ENCODE assay signal across 17 cellular contexts in the genomic region with DNA sequence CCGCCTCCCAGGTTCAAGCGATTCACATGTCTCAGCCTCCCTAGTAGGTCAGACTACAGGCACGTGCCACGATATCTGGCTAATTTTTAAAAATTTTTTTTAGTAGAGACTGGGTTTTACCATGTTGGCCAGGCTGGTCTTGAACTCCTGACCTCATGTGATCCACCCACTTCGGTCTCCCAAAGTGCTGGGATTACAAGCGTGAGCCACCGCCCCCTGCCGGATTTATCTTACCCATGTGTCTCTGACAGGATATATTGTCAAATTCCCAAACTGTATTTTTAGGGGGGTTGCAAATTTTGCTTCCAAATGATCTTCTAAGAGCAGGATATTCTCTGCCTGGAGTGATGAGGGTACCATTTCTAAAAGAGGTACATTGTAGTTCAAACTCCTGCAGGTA.
DNase-seq lines count a peak whose midpoint lies in the region; ATAC-seq and TF ChIP-seq lines count a peak whose summit lies in the region.
"Had no signal": no experiment of that assay in that cellular context is flagged by ENCODE, and none has a peak within 500 bp of the region (broad histone marks: within the 10 kb centered on the region; RNA-seq: fewer than 3 reads in every experiment).

No MANE protein-coding gene starts in this region.

- H3K9me2 ChIP-seq in HCT116 (ENCODE audit: insufficient read depth), result no peaks in the 10 kb centered on the region

- no peak overlapping the region for H3K27ac ChIP-seq in HCT116 (ENCODE audit: low read depth, low read length)
- H3K27ac ChIP-seq in gastroesophageal sphincter, result no peak overlapping the region
- H3K27ac ChIP-seq: A549, C4-2B had no signal

- H3K27me3 ChIP-seq in HCT116 (ENCODE audit: insufficient read depth, low read length), result no peaks in the 10 kb centered on the region
- no peaks in the 10 kb centered on the region for H3K27me3 ChIP-seq in gastroesophageal sphincter

- CTCF ChIA-PET in HCT116 (lab: Charles Lee), result no interaction called here

- no TSS peak for BruUV-seq in HCT116 (replicated peaks; lab: Mats Ljungman, UMichigan)

- no peak; the same call in 1 of the 2 replicates for ATAC-seq in HCT116
- ATAC-seq in gastroesophageal sphincter, result no peak
- ATAC-seq: A549 had no signal

- no peak for TF ChIP-seq POLR2A in HCT116 (IDR thresholded peaks at IDR 0.05; ENCODE audit: borderline replicate concordance, extremely low read depth, insufficient read depth, insufficient read length)
- TF ChIP-seq POLR2A in gastroesophageal sphincter (IDR thresholded peaks at IDR 0.05), result no peak

- RAD21 ChIA-PET in HCT116 (lab: Charles Lee; ENCODE audit: low non-redundant PET in 1 of 2, low total read pairs in 2 of 2, uncharacterized antibody in 2 of 2, unreplicated experiment in 2 of 2), result no interaction called here

- no peaks in the 10 kb centered on the region for H3K36me3 ChIP-seq in HCT116 (ENCODE audit: control insufficient read depth in 1 of 2, insufficient read depth in 2 of 2, low read length in 2 of 2)
- H3K36me3 ChIP-seq in gastroesophageal sphincter, result no peaks in the 10 kb centered on the region

- no peak overlapping the region for H3K4me3 ChIP-seq in HCT116 (replicated peaks in 1 of 2; ENCODE audit: low read depth in 1 of 2, low read length in 2 of 2)
- H3K4me3 ChIP-seq in gastroesophageal sphincter, result no peak overlapping the region
- H3K4me3 ChIP-seq: A549 had no signal

- intact Hi-C loops in HCT116 (cut with micrococcal nuclease), result no loop called here

- POLR2A ChIA-PET in HCT116 (lab: Charles Lee), result no interaction called here

- H3K9me3 ChIP-seq in HCT116 (ENCODE audit: control insufficient read depth in 1 of 2, insufficient read depth in 1 of 2, low read depth in 1 of 2, low read length in 2 of 2) (no peaks in the 10 kb centered on the region), gastroesophageal sphincter (no peaks in the 10 kb centered on the region)
- H3K9me3 ChIP-seq: A549, Caco-2 had no signal

- in situ Hi-C loops in SK-MEL-5 (cut with HindIII; ENCODE audit: low pct_unique_long_range_greater_than_20kb, low sequenced_read_pairs), result no loop called here

- H3K4me1 ChIP-seq in HCT116 (ENCODE audit: control insufficient read depth in 1 of 2, insufficient read depth in 2 of 2, low read length in 2 of 2), result no peaks in the 10 kb centered on the region; a peak in 1 of 4 replicates
- no peaks in the 10 kb centered on the region for H3K4me1 ChIP-seq in gastroesophageal sphincter
- H3K4me1 ChIP-seq: A549, Caco-2 had no signal

- no peak for TF ChIP-seq EP300 in gastroesophageal sphincter (IDR thresholded peaks at IDR 0.05)

- no peak overlapping the region for H3K4me2 ChIP-seq in HCT116 (ENCODE audit: low read length)
- H3K4me2 ChIP-seq: A549 had no signal

- H4K20me1 ChIP-seq in HCT116 (ENCODE audit: insufficient read depth), result no peaks in the 10 kb centered on the region

- H3K9ac ChIP-seq in HCT116 (ENCODE audit: low read length), result no peak overlapping the region

- peak in 2 of 3 experiments; percentile 5 to 16; a peak in 1 of 6 replicates for TF ChIP-seq CTCF in HCT116 (IDR thresholded peaks at IDR 0.05 in 2 of 3, conservative IDR thresholded peaks at IDR 0.05 in 1 of 3; ENCODE audit: borderline replicate concordance in 1 of 3, insufficient read depth in 1 of 3, low read depth in 2 of 3, low read length in 2 of 3)
- no peak for TF ChIP-seq CTCF in gastroesophageal sphincter (IDR thresholded peaks at IDR 0.05)

- 85 to 95% methylated on average over 4 to 8 of the region's 8 CpGs for WGBS in gastroesophageal sphincter (ENCODE audit: low coverage in 1 of 2), 2 donors

- H3K79me2 ChIP-seq in HCT116 (ENCODE audit: insufficient read depth, low read length), result no peaks in the 10 kb centered on the region

- H2AFZ ChIP-seq in HCT116 (ENCODE audit: low read depth, low read length, poor library complexity, severe bottlenecking), result no peak overlapping the region

- DNase-seq in HCT116 (ENCODE audit: low read depth, low spot score) (no peak), SK-MEL-5 (ENCODE audit: low read depth, low spot score) (peak; percentile 28), mesenteric fat pad (ENCODE audit: low spot score) (peak; percentile 12), LoVo (ENCODE audit: low spot score) (no peak), NCI-H1048 (lab: John Stamatoyannopoulos, UW) (no peak)
- no peak for DNase-seq in NK-92 treated with Interleukin-12 subunit alpha and Interleukin-12 subunit beta, amount 100 ng/mL, for 24 hours (lab: John Stamatoyannopoulos, UW)
- DNase-seq: AML-193; Caco-2; CD4-positive, alpha-beta T cell; DMS153; DMS79; GDM1; GOT3; H7 had no signal

- 0 out of 2 replicates have a peak, but pooled peaks have one; percentile 16 for TF ChIP-seq RAD21 in HCT116 (IDR thresholded peaks at IDR 0.05; ENCODE audit: low read depth)

TF ChIP-seq in HCT116, 20 proteins besides CTCF, POLR2A, EP300 and RAD21:
- TF ChIP-seq, protein P1, sequence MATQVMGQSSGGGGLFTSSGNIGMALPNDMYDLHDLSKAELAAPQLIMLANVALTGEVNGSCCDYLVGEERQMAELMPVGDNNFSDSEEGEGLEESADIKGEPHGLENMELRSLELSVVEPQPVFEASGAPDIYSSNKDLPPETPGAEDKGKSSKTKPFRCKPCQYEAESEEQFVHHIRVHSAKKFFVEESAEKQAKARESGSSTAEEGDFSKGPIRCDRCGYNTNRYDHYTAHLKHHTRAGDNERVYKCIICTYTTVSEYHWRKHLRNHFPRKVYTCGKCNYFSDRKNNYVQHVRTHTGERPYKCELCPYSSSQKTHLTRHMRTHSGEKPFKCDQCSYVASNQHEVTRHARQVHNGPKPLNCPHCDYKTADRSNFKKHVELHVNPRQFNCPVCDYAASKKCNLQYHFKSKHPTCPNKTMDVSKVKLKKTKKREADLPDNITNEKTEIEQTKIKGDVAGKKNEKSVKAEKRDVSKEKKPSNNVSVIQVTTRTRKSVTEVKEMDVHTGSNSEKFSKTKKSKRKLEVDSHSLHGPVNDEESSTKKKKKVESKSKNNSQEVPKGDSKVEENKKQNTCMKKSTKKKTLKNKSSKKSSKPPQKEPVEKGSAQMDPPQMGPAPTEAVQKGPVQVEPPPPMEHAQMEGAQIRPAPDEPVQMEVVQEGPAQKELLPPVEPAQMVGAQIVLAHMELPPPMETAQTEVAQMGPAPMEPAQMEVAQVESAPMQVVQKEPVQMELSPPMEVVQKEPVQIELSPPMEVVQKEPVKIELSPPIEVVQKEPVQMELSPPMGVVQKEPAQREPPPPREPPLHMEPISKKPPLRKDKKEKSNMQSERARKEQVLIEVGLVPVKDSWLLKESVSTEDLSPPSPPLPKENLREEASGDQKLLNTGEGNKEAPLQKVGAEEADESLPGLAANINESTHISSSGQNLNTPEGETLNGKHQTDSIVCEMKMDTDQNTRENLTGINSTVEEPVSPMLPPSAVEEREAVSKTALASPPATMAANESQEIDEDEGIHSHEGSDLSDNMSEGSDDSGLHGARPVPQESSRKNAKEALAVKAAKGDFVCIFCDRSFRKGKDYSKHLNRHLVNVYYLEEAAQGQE (IDR thresholded peaks at IDR 0.05; ENCODE audit: low read depth), result no peak
- TF ChIP-seq EZH2phosphoT487 (IDR thresholded peaks at IDR 0.05; ENCODE audit: borderline replicate concordance), result no peak
- TF ChIP-seq, protein P2, sequence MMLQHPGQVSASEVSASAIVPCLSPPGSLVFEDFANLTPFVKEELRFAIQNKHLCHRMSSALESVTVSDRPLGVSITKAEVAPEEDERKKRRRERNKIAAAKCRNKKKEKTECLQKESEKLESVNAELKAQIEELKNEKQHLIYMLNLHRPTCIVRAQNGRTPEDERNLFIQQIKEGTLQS (IDR thresholded peaks at IDR 0.05), result no peak
- no peak for TF ChIP-seq ZNF274 (IDR thresholded peaks at IDR 0.05; ENCODE audit: low read depth, low read length)
- TF ChIP-seq EZH2 (IDR thresholded peaks at IDR 0.05), result no peak
- no peak for TF ChIP-seq SRF (IDR thresholded peaks at IDR 0.05; ENCODE audit: low read depth)
- TF ChIP-seq YY1 (IDR thresholded peaks at IDR 0.05; ENCODE audit: extremely low read depth, insufficient replicate concordance, low read depth, low read length), result no peak
- no peak for TF ChIP-seq SP1 (IDR thresholded peaks at IDR 0.05; ENCODE audit: low read depth)
- TF ChIP-seq SIN3A (IDR thresholded peaks at IDR 0.05; ENCODE audit: low read depth), result no peak

Comparison
In these comparisons a context has a peak if more than half of its experiments do, and no peak if none do; other contexts are left out.
1. DNase-seq: peak in SK-MEL-5 (single experiment) and mesenteric fat pad (single experiment); none in HCT116 (single experiment), LoVo (single experiment), NCI-H1048 (single experiment) and NK-92 treated with Interleukin-12 subunit alpha and Interleukin-12 subunit beta, amount 100 ng/mL, for 24 hours (single experiment).
2. CTCF ChIP-seq: peak in HCT116 (2 of 3); none in gastroesophageal sphincter (0 of 4).